Comparison of ENCODE assay signal across 8 cellular contexts in the genomic region with DNA sequence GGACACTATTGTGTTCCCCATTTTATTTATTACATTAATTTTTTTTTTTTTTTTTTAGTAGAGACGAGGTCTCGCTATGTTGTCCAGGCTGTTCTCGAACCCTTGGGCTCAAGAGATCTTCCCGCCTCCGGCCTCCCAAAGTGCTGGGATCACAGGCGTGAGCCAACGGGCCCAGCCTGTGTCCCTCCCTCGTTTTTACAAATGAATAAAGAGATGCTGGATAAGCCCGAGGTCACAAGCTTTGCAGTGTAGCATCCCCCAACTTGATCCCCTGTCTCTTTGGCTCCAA. TPM values are rescaled to one million over a fixed set of nuclear protein-coding genes. Genes with fewer than 3 reads are reported as not detected.
DNase-seq lines count a peak whose midpoint lies in the region; ATAC-seq and TF ChIP-seq lines count a peak whose summit lies in the region.

No MANE protein-coding gene starts in this region.

- CTCF ChIA-PET in activated CD4-positive, alpha-beta T cell treated with anti-CD3 and anti-CD28 coated beads for 36 hours (lab: Charles Lee) = interaction anchor here (0.6 to 7.2 kb wide), 12 partner anchors 8 to 177 kb away, joined by 3 to 90 read pairs (median 9); partner anchors contain the start of genes CASTOR1, RNF215 and SEC14L2

- peaks cover 46% of the 10 kb centered on the region for H3K4me1 Mint-ChIP-seq in activated CD4-positive, alpha-beta T cell treated with anti-CD3 and anti-CD28 coated beads for 36 hours
- H3K4me1 Mint-ChIP-seq in activated naive CD8-positive, alpha-beta T cell treated with anti-CD3 and anti-CD28 coated beads, Interleukin-2, amount 50 U/mL, for 24 hours = peaks cover 62% of the 10 kb centered on the region

- no peak overlapping the region for H3K27ac ChIP-seq in suprapubic skin

- TF ChIP-seq POLR2A in suprapubic skin (IDR thresholded peaks at IDR 0.05) = no peak

- peak overlapping the region; percentile 93 for H3K4me3 Mint-ChIP-seq in activated CD4-positive, alpha-beta T cell treated with anti-CD3 and anti-CD28 coated beads for 36 hours
- peak overlapping the region; percentile 95 for H3K4me3 Mint-ChIP-seq in activated naive CD8-positive, alpha-beta T cell treated with anti-CD3 and anti-CD28 coated beads, Interleukin-2, amount 50 U/mL, for 24 hours

- POLR2A ChIA-PET in activated CD4-positive, alpha-beta T cell treated with anti-CD3 and anti-CD28 coated beads for 36 hours (lab: Charles Lee) = interaction anchor here (0.6 to 3.6 kb wide), 3 partner anchors 17 to 33 kb away, joined by 3 to 18 read pairs (median 3); partner anchors contain the start of gene SEC14L2

- intact Hi-C loops in activated CD4-positive, alpha-beta T cell treated with anti-CD3 and anti-CD28 coated beads for 36 hours (cut with DNase I, micrococcal nuclease) = loop anchor here in 1 of 2 experiments (10.0 kb wide), 1 partner anchor 1620 kb away; the partner anchor contains the start of gene XBP1

- DNase-seq in activated CD4-positive, alpha-beta T cell treated with anti-CD3 and anti-CD28 coated beads for 36 hours = no peak
- no peak for DNase-seq in activated CD4-positive, alpha-beta T cell treated with anti-CD3 and anti-CD28 coated beads, Interleukin-2, amount 50 U/mL, for 1 hour
- no peak for DNase-seq in activated naive CD8-positive, alpha-beta T cell treated with anti-CD3 and anti-CD28 coated beads, Interleukin-2, amount 50 U/mL, for 24 hours
- DNase-seq in kidney epithelial cell (ENCODE audit: low read depth) (no peak), suprapubic skin (ENCODE audit: low spot score in 2 of 2) (no peak), NCI-H2171 (lab: John Stamatoyannopoulos, UW) (no peak), NCI-H146 (lab: John Stamatoyannopoulos, UW) (no peak)

- no peaks in the 10 kb centered on the region for H3K27me3 Mint-ChIP-seq in activated CD4-positive, alpha-beta T cell treated with anti-CD3 and anti-CD28 coated beads for 36 hours
- H3K27me3 Mint-ChIP-seq in activated naive CD8-positive, alpha-beta T cell treated with anti-CD3 and anti-CD28 coated beads, Interleukin-2, amount 50 U/mL, for 24 hours = no peaks in the 10 kb centered on the region

- H3K9me3 Mint-ChIP-seq in activated CD4-positive, alpha-beta T cell treated with anti-CD3 and anti-CD28 coated beads for 36 hours (ENCODE audit: low read depth) = no peaks in the 10 kb centered on the region
- no peaks in the 10 kb centered on the region for H3K9me3 Mint-ChIP-seq in activated naive CD8-positive, alpha-beta T cell treated with anti-CD3 and anti-CD28 coated beads, Interleukin-2, amount 50 U/mL, for 24 hours

- H3K27ac Mint-ChIP-seq in activated CD4-positive, alpha-beta T cell treated with anti-CD3 and anti-CD28 coated beads for 36 hours = peak overlapping the region; percentile 97
- peak overlapping the region; percentile 99 for H3K27ac Mint-ChIP-seq in activated naive CD8-positive, alpha-beta T cell treated with anti-CD3 and anti-CD28 coated beads, Interleukin-2, amount 50 U/mL, for 24 hours

- ATAC-seq in activated CD4-positive, alpha-beta T cell treated with anti-CD3 and anti-CD28 coated beads for 36 hours = no peak
- no peak for ATAC-seq in activated naive CD8-positive, alpha-beta T cell treated with anti-CD3 and anti-CD28 coated beads, Interleukin-2, amount 50 U/mL, for 24 hours
- no peak for ATAC-seq in GM21717 (IDR thresholded peaks at IDR 0.05; ENCODE audit: unreplicated experiment)

- H3K4me1 ChIP-seq in suprapubic skin = peaks cover 62% of the 10 kb centered on the region

- no peaks in the 10 kb centered on the region for H3K9me3 ChIP-seq in suprapubic skin

- H3K36me3 Mint-ChIP-seq in activated CD4-positive, alpha-beta T cell treated with anti-CD3 and anti-CD28 coated beads for 36 hours (ENCODE audit: low read depth) = peaks cover 44% of the 10 kb centered on the region
- peaks cover 36% of the 10 kb centered on the region for H3K36me3 Mint-ChIP-seq in activated naive CD8-positive, alpha-beta T cell treated with anti-CD3 and anti-CD28 coated beads, Interleukin-2, amount 50 U/mL, for 24 hours (ENCODE audit: low read depth)

- H3K27me3 ChIP-seq in kidney epithelial cell (ENCODE audit: control insufficient read depth, insufficient read depth, low read length) = no peaks in the 10 kb centered on the region
- H3K27me3 ChIP-seq in suprapubic skin = no peaks in the 10 kb centered on the region

- peaks cover 2% of the 10 kb centered on the region for H3K36me3 ChIP-seq in kidney epithelial cell (ENCODE audit: control insufficient read depth, insufficient read depth, low read length)
- H3K36me3 ChIP-seq in suprapubic skin = no peaks in the 10 kb centered on the region

- TF ChIP-seq EP300 in suprapubic skin (IDR thresholded peaks at IDR 0.05) = no peak

- WGBS in suprapubic skin = 7% methylated on average over 9 of the region's 9 CpGs

- TF ChIP-seq CTCF in kidney epithelial cell (IDR thresholded peaks at IDR 0.05; ENCODE audit: insufficient read depth, low read length, poor library complexity, severe bottlenecking) (no peak), suprapubic skin (IDR thresholded peaks at IDR 0.05) (no peak)

- H3K4me3 ChIP-seq in kidney epithelial cell (ENCODE audit: low read depth, low read length) (peak overlapping the region; percentile 60), suprapubic skin (peak overlapping the region; percentile 60)

RNA-seq across cellular contexts. Expression of gene MTFP1, which starts 0.3 kb away (rescaled TPM):
- 10 to 100 TPM; 47.0 to 54.6 TPM for total RNA-seq in activated CD4-positive, alpha-beta T cell treated with anti-CD3 and anti-CD28 coated beads for 36 hours
- 36.4 and 43.4 TPM in 2 replicates for total RNA-seq in kidney epithelial cell
- total RNA-seq in suprapubic skin = 10 to 100 TPM in 1 of 4 donors, 1 to 10 TPM in 3; 2.5 to 13.7 (median 3.5) TPM

RNA-seq across cellular contexts. Expression of gene SEC14L2, which starts 28.5 kb away (rescaled TPM):
- 10 to 100 TPM; 13.8 to 18.2 TPM for total RNA-seq in activated CD4-positive, alpha-beta T cell treated with anti-CD3 and anti-CD28 coated beads for 36 hours
- total RNA-seq in kidney epithelial cell = 31.7 and 36.0 TPM in 2 replicates
- 10 to 100 TPM in 3 of 4 donors, 1 to 10 TPM in 1; 8.9 to 19.9 (median 13.5) TPM for total RNA-seq in suprapubic skin

RNA-seq across cellular contexts. Expression of gene RNF215, which starts 38.1 kb away (rescaled TPM):
- 1 to 10 TPM; 4.3 to 7.4 TPM for total RNA-seq in activated CD4-positive, alpha-beta T cell treated with anti-CD3 and anti-CD28 coated beads for 36 hours
- total RNA-seq in kidney epithelial cell = 26.9 and 34.2 TPM in 2 replicates
- total RNA-seq in suprapubic skin = 10 to 100 TPM in 2 of 4 donors, 1 to 10 TPM in 2; 6.3 to 15.5 (median 10.2) TPM

RNA-seq across cellular contexts. Expression of gene SEC14L3, which starts 46.5 kb away (rescaled TPM):
- total RNA-seq in activated CD4-positive, alpha-beta T cell treated with anti-CD3 and anti-CD28 coated beads for 36 hours = not detected
- total RNA-seq in kidney epithelial cell (not detected in 2 replicates), suprapubic skin (not detected)
